ENCODE assay signal across 23 cellular contexts in genomic region chr17:81631482-81631881, GRCh38. TPM values are rescaled to one million over a fixed set of nuclear protein-coding genes. Genes with fewer than 3 reads are reported as not detected.
DNase-seq lines count a peak whose midpoint lies in the region; FAIRE-seq and TF ChIP-seq lines count a peak whose summit lies in the region.
"Had no signal": no experiment of that assay in that cellular context is flagged by ENCODE, and none has a peak within 500 bp of the region (broad histone marks: within the 10 kb centered on the region; RNA-seq: fewer than 3 reads in every experiment).

No MANE protein-coding gene starts in this region.

- TF ChIP-seq CTCF in Caco-2 (IDR thresholded peaks at IDR 0.05; ENCODE audit: insufficient read depth in 1 of 2, low read depth in 1 of 2, low read length in 1 of 2, severe bottlenecking in 1 of 2, unreplicated experiment in 1 of 2) (no peak), RWPE1 (conservative IDR thresholded peaks at IDR 0.05; ENCODE audit: low read depth) (no peak), neural progenitor cell (IDR thresholded peaks at IDR 0.05) (no peak), stomach (IDR thresholded peaks at IDR 0.05) (no peak)

- no peaks in the 10 kb centered on the region for H3K36me3 ChIP-seq in Caco-2 (ENCODE audit: control insufficient read depth, insufficient read depth, low read length)
- no peaks in the 10 kb centered on the region for H3K36me3 ChIP-seq in neural progenitor cell
- H3K36me3 ChIP-seq in stomach: peaks cover 33 to 50% (median 47%) of the 10 kb centered on the region in 4 donors

- H3K36me3 Mint-ChIP-seq in activated CD4-positive, alpha-beta T cell treated with anti-CD3 and anti-CD28 coated beads, Interleukin-2, amount 10 ng/mL, durations not matched to agents 7 days and 5 days (ENCODE audit: low read depth): peaks cover 29% of the 10 kb centered on the region
- peaks cover 77% of the 10 kb centered on the region for H3K36me3 Mint-ChIP-seq in Caco-2 (ENCODE audit: insufficient read depth, unreplicated experiment)
- H3K36me3 Mint-ChIP-seq in neural progenitor cell: peaks cover 15% of the 10 kb centered on the region

- H2AFZ ChIP-seq in neural progenitor cell (replicated peaks): no peak overlapping the region

- H3K4me3 Mint-ChIP-seq in activated CD4-positive, alpha-beta T cell treated with anti-CD3 and anti-CD28 coated beads, Interleukin-2, amount 10 ng/mL, durations not matched to agents 7 days and 5 days: no peak overlapping the region
- H3K4me3 Mint-ChIP-seq in Caco-2 (ENCODE audit: unreplicated experiment) (no peak overlapping the region), neural progenitor cell (no peak overlapping the region)

- H4K20me1 ChIP-seq in neural progenitor cell (ENCODE audit: low read depth): peaks cover 22% of the 10 kb centered on the region

- intact Hi-C loops in Caco-2 (cut with micrococcal nuclease; ENCODE audit: unreplicated experiment): no loop called here
- intact Hi-C loops in stomach (cut with DNase I; ENCODE audit: low total_unique reads): no loop called here

- no peak overlapping the region for H3K4me3 ChIP-seq in Caco-2 (ENCODE audit: low read depth, low read length)
- no peak overlapping the region for H3K4me3 ChIP-seq in neural progenitor cell
- no peak overlapping the region for H3K4me3 ChIP-seq in stomach
- H3K4me3 ChIP-seq: Peyer's patch, SJCRH30 had no signal

- WGBS in stomach, 5 donors: 75 to 88% (median 78%) methylated on average over 7 of the region's 7 CpGs

- TF ChIP-seq POLR2A in H54 (IDR thresholded peaks at IDR 0.05; ENCODE audit: low read depth, low read length) (no peak), stomach (IDR thresholded peaks at IDR 0.05) (no peak)

- BruUV-seq in Caco-2 (replicated peaks; lab: Mats Ljungman, UMichigan): no TSS peak

- POLR2A ChIA-PET in activated CD4-positive, alpha-beta T cell treated with anti-CD3 and anti-CD28 coated beads, Interleukin-2, amount 10 ng/mL, durations not matched to agents 7 days and 5 days (lab: Charles Lee): no interaction called here
- POLR2A ChIA-PET in Caco-2 (lab: Charles Lee) (no interaction called here), RWPE1 (lab: Yijun Ruan, JAX; ENCODE audit: low non-redundant PET) (no interaction called here)

- no peak for FAIRE-seq in H54 (lab: Jason Lieb, UNC)

- peaks cover 27% of the 10 kb centered on the region for H3K4me1 Mint-ChIP-seq in activated CD4-positive, alpha-beta T cell treated with anti-CD3 and anti-CD28 coated beads, Interleukin-2, amount 10 ng/mL, durations not matched to agents 7 days and 5 days
- H3K4me1 Mint-ChIP-seq in Caco-2 (ENCODE audit: low read depth, unreplicated experiment) (no peaks in the 10 kb centered on the region), neural progenitor cell (peaks cover 9% of the 10 kb centered on the region)

- H3K27ac ChIP-seq in RWPE1 (peak overlapping the region; percentile 40), neural progenitor cell (no peak overlapping the region), stomach (no peak overlapping the region)
- H3K27ac ChIP-seq: Peyer's patch, SJCRH30 had no signal

- H3K4me1 ChIP-seq in Caco-2 (peaks cover 4% of the 10 kb centered on the region; the same call in 1 of the 2 replicates), neural progenitor cell (peaks cover 8% of the 10 kb centered on the region), stomach (peaks cover 20 to 39% (median 33%) of the 10 kb centered on the region in 4 donors)
- H3K4me1 ChIP-seq: SJCRH30 had no signal

- H3K9me3 ChIP-seq in Caco-2 (no peaks in the 10 kb centered on the region), neural progenitor cell (ENCODE audit: low read depth) (no peaks in the 10 kb centered on the region), stomach (no peaks in the 10 kb centered on the region)
- H3K9me3 ChIP-seq: Peyer's patch, SJCRH30 had no signal

- no peak for DNase-seq in activated CD4-positive, alpha-beta T cell treated with anti-CD3 and anti-CD28 coated beads, Interleukin-2, amount 10 ng/mL, durations not matched to agents 7 days and 5 days
- DNase-seq in activated CD4-positive, alpha-beta T cell treated with anti-CD3 and anti-CD28 coated beads for 1 hour: no peak
- DNase-seq in Caco-2 (no peak), RWPE1 (ENCODE audit: low spot score) (no peak), epidermal melanocyte (ENCODE audit: insufficient read length, low spot score) (peak; percentile 12), H54 (ENCODE audit: insufficient read length, low spot score) (no peak), neural progenitor cell (ENCODE audit: low spot score) (no peak), stomach (no peak)
- DNase-seq: 8988T; C1 segment of cervical spinal cord; CD8-positive, alpha-beta memory T cell; GDM1; H7; KBM-7; MM.1S; NCI-H1105 treated with DMSO at 0.1 percent for 48 hours; NCI-H1694; NCI-H2081 treated with DMSO at 0.1 percent for 48 hours; NCI-H2171 treated with DMSO at 0.1 percent for 48 hours; NCI-H524 treated with DMSO at 0.1 percent for 48 hours; NCI-H82; Peyer's patch; SJCRH30 had no signal

- peaks cover 6% of the 10 kb centered on the region for H3F3A ChIP-seq in neural progenitor cell (ENCODE audit: low read depth)

- peak overlapping the region; percentile 62 for H3K27ac Mint-ChIP-seq in activated CD4-positive, alpha-beta T cell treated with anti-CD3 and anti-CD28 coated beads, Interleukin-2, amount 10 ng/mL, durations not matched to agents 7 days and 5 days
- H3K27ac Mint-ChIP-seq in Caco-2 (ENCODE audit: unreplicated experiment): peak overlapping the region; percentile 22
- H3K27ac Mint-ChIP-seq in neural progenitor cell: no peak overlapping the region

- H3K79me2 ChIP-seq in neural progenitor cell (ENCODE audit: low read depth): peaks cover 65% of the 10 kb centered on the region

- H3K9me3 Mint-ChIP-seq in activated CD4-positive, alpha-beta T cell treated with anti-CD3 and anti-CD28 coated beads, Interleukin-2, amount 10 ng/mL, durations not matched to agents 7 days and 5 days: no peaks in the 10 kb centered on the region
- H3K9me3 Mint-ChIP-seq in Caco-2 (ENCODE audit: unreplicated experiment): no peaks in the 10 kb centered on the region
- no peaks in the 10 kb centered on the region for H3K9me3 Mint-ChIP-seq in neural progenitor cell
- H3K9me3 Mint-ChIP-seq: CD8-positive, alpha-beta memory T cell had no signal

- no peak for TF ChIP-seq EP300 in stomach (IDR thresholded peaks at IDR 0.05)

- no peaks in the 10 kb centered on the region for H3K27me3 Mint-ChIP-seq in activated CD4-positive, alpha-beta T cell treated with anti-CD3 and anti-CD28 coated beads, Interleukin-2, amount 10 ng/mL, durations not matched to agents 7 days and 5 days
- no peaks in the 10 kb centered on the region for H3K27me3 Mint-ChIP-seq in Caco-2 (ENCODE audit: insufficient read depth, unreplicated experiment)
- H3K27me3 Mint-ChIP-seq in neural progenitor cell (ENCODE audit: insufficient read depth, low read depth): no peaks in the 10 kb centered on the region
- H3K27me3 Mint-ChIP-seq: CD8-positive, alpha-beta memory T cell had no signal

- no peak overlapping the region for H3K9ac ChIP-seq in neural progenitor cell

- CTCF ChIA-PET in activated CD4-positive, alpha-beta T cell treated with anti-CD3 and anti-CD28 coated beads, Interleukin-2, amount 10 ng/mL, durations not matched to agents 7 days and 5 days (lab: Charles Lee): interaction anchor here (0.7 to 1.9 kb wide), 4 partner anchors 11 to 640 kb away, joined by 3 to 4 read pairs (median 3); no protein-coding TSS in a partner anchor
- CTCF ChIA-PET in Caco-2 (lab: Charles Lee): interaction anchor here (0.7 kb wide), 1 partner anchor 62 kb away, joined by 3 read pairs; no protein-coding TSS in a partner anchor
- CTCF ChIA-PET in RWPE1 (lab: Yijun Ruan, JAX): no interaction called here

- no peak overlapping the region for H3K4me2 ChIP-seq in neural progenitor cell

- H3K27me3 ChIP-seq in Caco-2 (replicated peaks; ENCODE audit: control insufficient read depth, insufficient read depth, low read length) (no peaks in the 10 kb centered on the region), neural progenitor cell (no peaks in the 10 kb centered on the region), stomach (no peaks in the 10 kb centered on the region)
- H3K27me3 ChIP-seq: Peyer's patch, SJCRH30 had no signal

RNA-seq across cellular contexts. Expression of gene NPLOC4, which starts 5.4 kb away (rescaled TPM):
- 10 to 100 TPM; 91.3 to 98.2 TPM for total RNA-seq in activated CD4-positive, alpha-beta T cell treated with anti-CD3 and anti-CD28 coated beads, Interleukin-2, amount 10 ng/mL, durations not matched to agents 7 days and 5 days
- total RNA-seq in Caco-2 (2022) (119 and 139 TPM in 2 replicates), neural progenitor cell (ENCODE audit: low replicate concordance) (44.1 and 58.7 TPM in 2 replicates), stomach (100 to 1,000 TPM in 3 of 5 donors, 10 to 100 TPM in 2; 53.3 to 284 (median 103) TPM)
- polyA plus RNA-seq in stomach: 10 to 100 TPM; 24.0 to 25.3 (median 24.4) TPM

RNA-seq across cellular contexts. Expression of gene TSPAN10, which starts 5.5 kb away (rescaled TPM):
- total RNA-seq in activated CD4-positive, alpha-beta T cell treated with anti-CD3 and anti-CD28 coated beads, Interleukin-2, amount 10 ng/mL, durations not matched to agents 7 days and 5 days: under 1 TPM; 0.75 to 0.89 TPM
- total RNA-seq in Caco-2 (2022) (4.0 and 4.1 TPM in 2 replicates), neural progenitor cell (ENCODE audit: low replicate concordance) (0.93 and 2.2 TPM in 2 replicates), stomach (not detected)
- 1 to 10 TPM; 1.1 to 1.5 (median 1.2) TPM for polyA plus RNA-seq in stomach
- total RNA-seq: Peyer's patch had no signal

RNA-seq across cellular contexts. Expression of gene PDE6G, which starts 24.9 kb away (rescaled TPM):
- 10 to 100 TPM; 19.8 to 24.7 TPM for total RNA-seq in activated CD4-positive, alpha-beta T cell treated with anti-CD3 and anti-CD28 coated beads, Interleukin-2, amount 10 ng/mL, durations not matched to agents 7 days and 5 days
- total RNA-seq in Caco-2 (2022) (not detected in 2 replicates), neural progenitor cell (ENCODE audit: low replicate concordance) (not detected in 2 replicates), stomach (1 to 10 TPM in 1 of 5 donors, not detected in 4; 2.0 TPM)
- polyA plus RNA-seq in stomach: 1 to 10 TPM in 1 of 3 donors, under 1 TPM in 2; 0.85 to 2.6 (median 0.93) TPM
- total RNA-seq: Peyer's patch had no signal

RNA-seq across cellular contexts. Expression of gene OXLD1, which starts 34.9 kb away (rescaled TPM):
- 10 to 100 TPM; 43.6 to 49.9 TPM for total RNA-seq in activated CD4-positive, alpha-beta T cell treated with anti-CD3 and anti-CD28 coated beads, Interleukin-2, amount 10 ng/mL, durations not matched to agents 7 days and 5 days
- total RNA-seq in Caco-2 (2022): 32.4 and 37.0 TPM in 2 replicates
- total RNA-seq in neural progenitor cell (ENCODE audit: low replicate concordance): 11.9 and 51.4 TPM in 2 replicates
- total RNA-seq in stomach: 100 to 1,000 TPM in 2 of 5 donors, 10 to 100 TPM in 1, 1 to 10 TPM in 1, not detected in 1; 9.9 to 112 (median 61.2) TPM
- 10 to 100 TPM; 59.6 to 82.2 (median 64.5) TPM for polyA plus RNA-seq in stomach

RNA-seq across cellular contexts. Expression of gene CCDC137, which starts 35.1 kb away (rescaled TPM):
- total RNA-seq in activated CD4-positive, alpha-beta T cell treated with anti-CD3 and anti-CD28 coated beads, Interleukin-2, amount 10 ng/mL, durations not matched to agents 7 days and 5 days: 10 to 100 TPM; 30.2 to 33.8 TPM
- total RNA-seq in Caco-2 (2022) (49.0 and 50.5 TPM in 2 replicates), neural progenitor cell (ENCODE audit: low replicate concordance) (22.4 and 27.8 TPM in 2 replicates), stomach (100 to 1,000 TPM in 1 of 5 donors, 10 to 100 TPM in 1, 1 to 10 TPM in 2, under 1 TPM in 1; 0.58 to 279 (median 9.4) TPM)
- polyA plus RNA-seq in stomach: 10 to 100 TPM; 18.2 to 26.0 (median 23.3) TPM

Comparison
In these comparisons a context has a peak if more than half of its experiments do, and no peak if none do; other contexts are left out.
1. RNA of gene PDE6G, which starts 24.9 kb away (total RNA-seq): 19.8 to 24.7 TPM in activated CD4-positive, alpha-beta T cell treated with anti-CD3 and anti-CD28 coated beads, Interleukin-2, amount 10 ng/mL, durations not matched to agents 7 days and 5 days; not detected in Caco-2, not detected in neural progenitor cell and 2.0 TPM in stomach; every median in the first group is over 4 times any median in the second.